13 cellular contexts compared by ENCODE assay signal in genomic region chr17:20225162-20226115, GRCh38.
DNase-seq lines count a peak whose midpoint lies in the region; ATAC-seq, FAIRE-seq and TF ChIP-seq lines count a peak whose summit lies in the region.
"Had no signal": no experiment of that assay in that cellular context is flagged by ENCODE, and none has a peak within 500 bp of the region (broad histone marks: within the 10 kb centered on the region; RNA-seq: fewer than 3 reads in every experiment).

No MANE protein-coding gene starts in this region.

- peak overlapping the region; percentile 68 for H3K56ac ChIP-seq in mesendoderm (ENCODE audit: low read length)

- no peak overlapping the region for H3K4ac ChIP-seq in mesendoderm (ENCODE audit: low read depth, low read length)

- H3K23ac ChIP-seq in mesendoderm (ENCODE audit: low read length) = no peak overlapping the region

- H3K27me3 Mint-ChIP-seq in Calu3 (ENCODE audit: unreplicated experiment) = no peaks in the 10 kb centered on the region

- no peak overlapping the region for H3K4me3 Mint-ChIP-seq in Calu3 (ENCODE audit: low read depth, unreplicated experiment)
- H3K4me3 Mint-ChIP-seq: T-helper 2 cell treated with Interferon-gamma antibody and Interleukin-4, amounts not matched to agents 5 μg/mL and 100 μg/mL, for 36 hours had no signal

- H3K9ac ChIP-seq in mesendoderm (ENCODE audit: low read length) = no peak overlapping the region

- H3K79me2 ChIP-seq in mesendoderm (ENCODE audit: control insufficient read depth, insufficient read depth, low read length) = peaks cover 4% of the 10 kb centered on the region

- no peak overlapping the region for H4K8ac ChIP-seq in mesendoderm (ENCODE audit: low read depth, low read length)

- peak overlapping the region; percentile 80 for H3K27ac ChIP-seq in caudate nucleus (ENCODE audit: low read depth, low read length)
- H3K27ac ChIP-seq in mesendoderm (ENCODE audit: low read depth, low read length) = no peak overlapping the region
- H3K27ac ChIP-seq: pancreas had no signal

- no peak overlapping the region for H2BK15ac ChIP-seq in mesendoderm (replicated peaks; ENCODE audit: low read depth)

- no peak overlapping the region for H2BK5ac ChIP-seq in mesendoderm (ENCODE audit: low read length)

- no peak overlapping the region for H3K27ac Mint-ChIP-seq in Calu3 (ENCODE audit: unreplicated experiment)
- H3K27ac Mint-ChIP-seq: T-helper 2 cell treated with Interferon-gamma antibody and Interleukin-4, amounts not matched to agents 5 μg/mL and 100 μg/mL, for 36 hours had no signal

- WGBS in mesendoderm (ENCODE audit: extremely low coverage, insufficient coverage, low lambda C conversion rate) = no CpG with 5 or more reads among the region's 7 CpGs

- DNase-seq in AG09319 (ENCODE audit: extremely low read depth, low read depth) (no peak), M059J (ENCODE audit: low read depth) (peak; percentile 17), caudate nucleus (lab: John Stamatoyannopoulos, UW) (peak in 5 of 61 donors; percentile 20 to 55 (median 36)), mesendoderm (peak; percentile 72), frontal cortex (ENCODE audit: low spot score in 2 of 2) (no peak), Calu3 (no peak), activated T-cell treated with anti-CD3 and anti-CD28 coated beads for 4 hours (no peak)
- DNase-seq: MV-4-11, pancreas had no signal

- peaks cover 9% of the 10 kb centered on the region for H3K79me1 ChIP-seq in mesendoderm (ENCODE audit: low read length)

- no peaks in the 10 kb centered on the region for H3K27me3 ChIP-seq in mesendoderm (ENCODE audit: insufficient read depth, low read length, poor library complexity)
- H3K27me3 ChIP-seq: pancreas had no signal

- TF ChIP-seq CTCF in AG09319 (IDR thresholded peaks at IDR 0.05; ENCODE audit: low read depth, low read length) = peak; percentile 5; the same call in 1 of the 2 replicates
- TF ChIP-seq CTCF in Calu3 (IDR thresholded peaks at IDR 0.05; ENCODE audit: unreplicated experiment) = no peak

- H3K4me1 Mint-ChIP-seq in Calu3 (ENCODE audit: low read depth, unreplicated experiment) = peaks cover 11% of the 10 kb centered on the region

- H4K5ac ChIP-seq in mesendoderm (ENCODE audit: low read length) = no peak overlapping the region

- no peak overlapping the region for H3K4me2 ChIP-seq in mesendoderm (ENCODE audit: low read length)

- H3K4me1 ChIP-seq in mesendoderm (ENCODE audit: control insufficient read depth, low read depth, low read length) = peaks cover 8% of the 10 kb centered on the region
- H3K4me1 ChIP-seq: pancreas had no signal

- no peak overlapping the region for H2BK120ac ChIP-seq in mesendoderm (ENCODE audit: low read depth, low read length)

- no peaks in the 10 kb centered on the region for H3K9me3 Mint-ChIP-seq in Calu3 (ENCODE audit: low read depth, unreplicated experiment)
- H3K9me3 Mint-ChIP-seq: T-helper 2 cell treated with Interferon-gamma antibody and Interleukin-4, amounts not matched to agents 5 μg/mL and 100 μg/mL, for 36 hours had no signal

- intact Hi-C loops in Calu3 (cut with micrococcal nuclease; ENCODE audit: unreplicated experiment) = loop anchor here (1.0 kb wide), 1 partner anchor 104 kb away; no protein-coding TSS in a partner anchor

- H3K4me3 ChIP-seq in mesendoderm (ENCODE audit: low read length) = no peak overlapping the region
- H3K4me3 ChIP-seq: pancreas had no signal

- ATAC-seq in GM18909 (IDR thresholded peaks at IDR 0.05; ENCODE audit: poor library complexity, unreplicated experiment) = no peak
- ATAC-seq: esophagus mucosa, left lobe of liver, pancreas had no signal

- BruUV-seq in Calu3 (replicated peaks; lab: Mats Ljungman, UMichigan) = no TSS peak

- CTCF ChIA-PET in Calu3 (lab: Charles Lee) = interaction anchor here (0.8 to 2.8 kb wide), 4 partner anchors 103 to 233 kb away, joined by 3 to 8 read pairs (median 6); no protein-coding TSS in a partner anchor

- no peaks in the 10 kb centered on the region for H3K36me3 Mint-ChIP-seq in Calu3 (ENCODE audit: insufficient read depth, unreplicated experiment)

- H2AK5ac ChIP-seq in mesendoderm (ENCODE audit: low read length) = no peak overlapping the region

- H3K18ac ChIP-seq in mesendoderm (ENCODE audit: low read length) = no peak overlapping the region

- H3K36me3 ChIP-seq in mesendoderm (ENCODE audit: control insufficient read depth, insufficient read depth, low read length) = no peaks in the 10 kb centered on the region
- H3K36me3 ChIP-seq: pancreas had no signal

- FAIRE-seq in frontal cortex (lab: Jason Lieb, UNC) = no peak
- FAIRE-seq: pancreas had no signal

Comparison
In these comparisons a context has a peak if more than half of its experiments do, and no peak if none do; other contexts are left out.
1. DNase-seq: peak in M059J (single experiment) and mesendoderm (single experiment); none in AG09319 (single experiment), frontal cortex (0 of 2), Calu3 (single experiment) and activated T-cell treated with anti-CD3 and anti-CD28 coated beads for 4 hours (single experiment).